26 cellular contexts compared by ENCODE assay signal in the genomic region with DNA sequence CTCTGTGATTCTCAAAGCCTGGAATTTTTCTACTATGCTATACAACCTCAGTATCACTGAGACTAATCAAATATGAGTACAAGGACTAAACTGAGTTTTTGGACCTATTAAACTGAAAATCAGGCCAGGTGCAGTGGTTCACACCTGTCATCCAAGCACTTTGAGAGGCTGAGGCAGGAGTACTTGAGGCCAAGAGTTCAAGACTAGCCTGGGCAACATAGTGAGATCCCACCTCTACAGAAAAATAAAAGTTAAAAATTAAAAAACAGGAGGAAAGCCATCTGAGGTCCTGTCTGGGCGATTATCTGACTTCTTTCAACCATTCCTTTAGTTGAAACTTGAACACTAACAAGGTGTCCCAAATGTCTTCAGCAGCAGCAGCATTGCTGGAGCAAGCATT.
"Had no signal": no experiment of that assay in that cellular context is flagged by ENCODE, and none has a peak within 500 bp of the region (broad histone marks: within the 10 kb centered on the region; RNA-seq: fewer than 3 reads in every experiment).

No MANE protein-coding gene starts in this region.

- H3K4me3 ChIP-seq: esophagus squamous epithelium, gastrocnemius medialis, heart right ventricle, left lung, lower lobe of right lung, mucosa of descending colon had no signal

- DNase-seq: cortex of kidney; effector CD8-positive, alpha-beta T cell; effector memory CD8-positive, alpha-beta T cell; endodermal cell; erythroblast; esophagus squamous epithelium; foreskin fibroblast; foreskin melanocyte; gastrocnemius medialis; glutamatergic neuron; head of caudate nucleus; heart right ventricle; hippocampal formation; left cardiac atrium; left lung; left ventricle myocardium superior; lower lobe of right lung; mesenchymal stem cell; mucosa of descending colon; naive B cell; naive thymus-derived CD8-positive, alpha-beta T cell had no signal

- H3K9me3 ChIP-seq: esophagus squamous epithelium, gastrocnemius medialis, heart right ventricle, left lung, lower lobe of right lung, mucosa of descending colon had no signal

- H3K4me1 ChIP-seq: gastrocnemius medialis, left lung had no signal

- H3K36me3 ChIP-seq: esophagus squamous epithelium, gastrocnemius medialis, heart right ventricle, left lung, lower lobe of right lung had no signal

- ATAC-seq: effector memory CD8-positive, alpha-beta T cell; esophagus mucosa; gastrocnemius medialis; heart right ventricle; left cardiac atrium; left lung; left ventricle myocardium superior; lower lobe of right lung; naive thymus-derived CD8-positive, alpha-beta T cell had no signal

- H3K27me3 ChIP-seq: esophagus squamous epithelium, gastrocnemius medialis, heart right ventricle, left lung had no signal

- H3K27ac ChIP-seq: epithelial cell of prostate, esophagus squamous epithelium, gastrocnemius medialis, heart right ventricle, left lung, lower lobe of right lung had no signal

- FAIRE-seq: endometrium, islet of Langerhans, keratinocyte had no signal
